Comparison of ENCODE assay signal across 27 cellular contexts in genomic region chr3:64987731-64988130, GRCh38.
"Had no signal": no experiment of that assay in that cellular context is flagged by ENCODE, and none has a peak within 500 bp of the region (broad histone marks: within the 10 kb centered on the region; RNA-seq: fewer than 3 reads in every experiment).

No MANE protein-coding gene starts in this region.

- H3K9me3 Mint-ChIP-seq: nephron, neural progenitor cell had no signal

- DNase-seq: effector memory CD8-positive, alpha-beta T cell; foreskin melanocyte; glutamatergic neuron; immature natural killer cell; islet precursor cell; kidney glomerular epithelial cell; left colon; left ventricle myocardium inferior; lower lobe of right lung; mucosa of descending colon; naive B cell; right lobe of liver; small intestine; stimulated activated CD4-positive, alpha-beta T cell treated with anti-CD3 and anti-CD28 coated beads, Interleukin-15, amount 100 ng/mL, for 24 hours; stimulated activated CD4-positive, alpha-beta T cell treated with anti-CD3 and anti-CD28 coated beads, Interleukin-2, amount 100 ng/mL, for 48 hours; stimulated activated naive B cell treated with anti-CD40 and anti-IgM and Interleukin-4, amounts not matched to agents 10 μg/mL and 1 μg/mL and 100 μg/mL, for 72 hours had no signal

- H3K36me3 ChIP-seq: esophagus muscularis mucosa, left ventricle myocardium inferior, lower lobe of right lung, neural progenitor cell, right lobe of liver, thoracic aorta, tibial nerve, upper lobe of left lung had no signal

- ATAC-seq: effector memory CD8-positive, alpha-beta T cell; left colon; lower lobe of right lung; stimulated activated naive B cell treated with anti-CD40 and anti-IgM and Interleukin-4, amounts not matched to agents 10 μg/mL and 1 μg/mL and 100 μg/mL, for 72 hours had no signal

- H2AFZ ChIP-seq: neural progenitor cell, parathyroid adenoma had no signal

- H3K4me3 Mint-ChIP-seq: effector memory CD8-positive, alpha-beta T cell; immature natural killer cell; mesothelial cell of epicardium; naive B cell; nephron; neural progenitor cell; stimulated activated naive B cell treated with anti-CD40 and anti-IgM and Interleukin-4, amounts not matched to agents 10 μg/mL and 1 μg/mL and 100 μg/mL, for 72 hours; stimulated activated naive CD8-positive, alpha-beta T cell treated with anti-CD3 and anti-CD28 coated beads, Interleukin-15, Interleukin-2, amounts not matched to agents 100 ng/mL and 50 ng/mL, for 24 hours had no signal

- H3K9me3 ChIP-seq: esophagus muscularis mucosa, left ventricle myocardium inferior, lower lobe of right lung, mucosa of descending colon, right lobe of liver, thoracic aorta, tibial nerve, upper lobe of left lung had no signal

- H3K36me3 Mint-ChIP-seq: immature natural killer cell; mesothelial cell of epicardium; naive B cell; neural progenitor cell; stimulated activated naive B cell treated with anti-CD40 and anti-IgM and Interleukin-4, amounts not matched to agents 10 μg/mL and 1 μg/mL and 100 μg/mL, for 72 hours had no signal

- H3K27ac Mint-ChIP-seq: effector memory CD8-positive, alpha-beta T cell; immature natural killer cell; mesothelial cell of epicardium; naive B cell; nephron; neural progenitor cell; progenitor cell of endocrine pancreas; stimulated activated naive B cell treated with anti-CD40 and anti-IgM and Interleukin-4, amounts not matched to agents 10 μg/mL and 1 μg/mL and 100 μg/mL, for 72 hours; stimulated activated naive CD8-positive, alpha-beta T cell treated with anti-CD3 and anti-CD28 coated beads, Interleukin-15, Interleukin-2, amounts not matched to agents 100 ng/mL and 50 ng/mL, for 24 hours had no signal

- H3K4me1 Mint-ChIP-seq: immature natural killer cell; mesothelial cell of epicardium; naive B cell; stimulated activated naive B cell treated with anti-CD40 and anti-IgM and Interleukin-4, amounts not matched to agents 10 μg/mL and 1 μg/mL and 100 μg/mL, for 72 hours had no signal

- H3K4me1 ChIP-seq: lower lobe of right lung, parathyroid adenoma, right lobe of liver, upper lobe of left lung had no signal

- H3K4me2 ChIP-seq: neural progenitor cell had no signal

- H3K27me3 Mint-ChIP-seq: effector memory CD8-positive, alpha-beta T cell; naive B cell; progenitor cell of endocrine pancreas; stimulated activated naive B cell treated with anti-CD40 and anti-IgM and Interleukin-4, amounts not matched to agents 10 μg/mL and 1 μg/mL and 100 μg/mL, for 72 hours; stimulated activated naive CD8-positive, alpha-beta T cell treated with anti-CD3 and anti-CD28 coated beads, Interleukin-15, Interleukin-2, amounts not matched to agents 100 ng/mL and 50 ng/mL, for 24 hours had no signal

- H3K27me3 ChIP-seq: esophagus muscularis mucosa, neural progenitor cell, right lobe of liver, tibial nerve, upper lobe of left lung had no signal

- H3K79me2 ChIP-seq: parathyroid adenoma had no signal

- H3K9ac ChIP-seq: neural progenitor cell, parathyroid adenoma had no signal

- H3K27ac ChIP-seq: coronary artery, esophagus muscularis mucosa, left ventricle myocardium inferior, lower lobe of right lung, neural progenitor cell, parathyroid adenoma, right lobe of liver, thoracic aorta, tibial nerve had no signal

- H3K4me3 ChIP-seq: coronary artery, esophagus muscularis mucosa, left ventricle myocardium inferior, lower lobe of right lung, mucosa of descending colon, neural progenitor cell, right lobe of liver, thoracic aorta, tibial nerve, upper lobe of left lung had no signal
